4 cellular contexts compared by ENCODE assay signal in the genomic region with DNA sequence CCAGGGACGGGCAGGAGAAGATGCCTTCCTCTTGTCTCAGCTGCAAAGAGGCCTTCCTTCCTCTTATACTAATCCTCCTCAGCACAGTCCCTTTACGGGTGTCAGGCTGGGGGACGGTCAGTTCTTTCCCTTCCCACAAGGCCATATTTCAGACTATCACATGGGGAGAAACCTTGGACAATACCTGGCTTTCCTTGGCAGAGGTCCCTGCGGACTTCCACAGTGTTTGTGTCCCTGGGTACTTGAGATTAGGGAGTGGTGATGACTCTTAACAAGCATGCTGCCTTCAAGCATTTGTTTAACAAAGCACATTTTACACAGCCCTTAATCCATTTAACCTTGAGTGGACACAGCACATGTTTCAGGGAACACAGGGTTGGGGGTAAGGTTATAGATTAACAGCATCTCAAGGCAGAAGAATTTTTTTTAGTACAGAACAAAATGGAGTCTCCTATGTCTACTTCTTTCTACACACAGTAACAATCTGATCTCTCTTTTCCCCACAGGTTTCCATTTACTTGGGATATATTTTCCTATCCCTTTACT. TPM values are rescaled to one million over a fixed set of nuclear protein-coding genes. Genes with fewer than 3 reads are reported as not detected.
"Had no signal": no experiment of that assay in that cellular context is flagged by ENCODE, and none has a peak within 500 bp of the region (broad histone marks: within the 10 kb centered on the region; RNA-seq: fewer than 3 reads in every experiment).

No MANE protein-coding gene starts in this region.

RNA-seq across cellular contexts. Expression of gene GJA5, which starts 26.0 kb away (rescaled TPM):
- total RNA-seq: myocyte; naive thymus-derived CD8-positive, alpha-beta T cell had no signal
- polyA plus RNA-seq: immature natural killer cell; naive thymus-derived CD8-positive, alpha-beta T cell; neural cell had no signal
